2 cellular contexts compared by ENCODE assay signal in genomic region chr17:58085039-58085715, GRCh38.
TF ChIP-seq lines count a peak whose summit lies in the region.

No MANE protein-coding gene starts in this region.

TF ChIP-seq in SK-N-SH, 30 proteins besides CTCF, POLR2A, EP300 and RAD21 (continued from another document):
- TF ChIP-seq TAF1 (IDR thresholded peaks at IDR 0.05; ENCODE audit: borderline replicate concordance, low read depth, low read length): no peak

TF ChIP-seq in SK-N-SH treated with all-trans-retinoic acid at 6 μM for 48 hours, 23 proteins besides CTCF, POLR2A, EP300 and RAD21 (continued from another document):
- TF ChIP-seq CREB5 (CRISPR knock-in tag; IDR thresholded peaks at IDR 0.05; ENCODE audit: low read depth) (no peak), TCF4 (CRISPR knock-in tag; IDR thresholded peaks at IDR 0.05; ENCODE audit: borderline replicate concordance) (no peak), ARNTL (CRISPR knock-in tag; IDR thresholded peaks at IDR 0.05; ENCODE audit: borderline replicate concordance, low read depth) (no peak)
